In the genomic region with DNA sequence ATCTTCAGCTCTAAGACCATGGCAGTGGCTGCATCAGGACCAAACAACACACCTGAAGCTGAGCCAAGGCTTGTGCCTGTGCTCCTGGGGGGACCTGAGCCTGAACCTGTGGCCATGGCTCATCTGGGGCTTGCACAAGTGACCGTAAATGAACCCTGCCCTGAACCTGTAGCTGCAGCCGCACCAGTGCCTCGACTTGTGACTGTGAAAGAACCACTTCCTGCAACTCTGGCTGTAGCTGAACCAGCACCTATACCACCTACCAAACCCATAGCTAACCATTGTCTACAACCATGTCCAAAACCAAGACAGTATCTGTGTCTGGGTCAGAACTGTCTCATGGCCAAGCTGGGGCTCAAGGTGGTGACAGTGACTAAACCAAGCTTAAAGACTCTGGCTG, we compare ENCODE assay signal across 21 cellular contexts. TPM values are rescaled to one million over a fixed set of nuclear protein-coding genes. Genes with fewer than 3 reads are reported as not detected.
DNase-seq lines count a peak whose midpoint lies in the region; ATAC-seq, FAIRE-seq and TF ChIP-seq lines count a peak whose summit lies in the region.
"Had no signal": no experiment of that assay in that cellular context is flagged by ENCODE, and none has a peak within 500 bp of the region (broad histone marks: within the 10 kb centered on the region; RNA-seq: fewer than 3 reads in every experiment).

No MANE protein-coding gene starts in this region.

- no peaks in the 10 kb centered on the region for H3K4me1 ChIP-seq in A549
- H3K4me1 ChIP-seq in CD8-positive, alpha-beta memory T cell (ENCODE audit: insufficient read depth, low read length), result no peaks in the 10 kb centered on the region
- H3K4me1 ChIP-seq: Caco-2 had no signal

- peaks cover 4% of the 10 kb centered on the region for H3K36me3 Mint-ChIP-seq in effector memory CD8-positive, alpha-beta T cell (ENCODE audit: insufficient read depth)
- no peaks in the 10 kb centered on the region for H3K36me3 Mint-ChIP-seq in natural killer cell
- H3K36me3 Mint-ChIP-seq in CD8-positive, alpha-beta memory T cell, result no peaks in the 10 kb centered on the region
- H3K36me3 Mint-ChIP-seq: CD4-positive, alpha-beta memory T cell had no signal

- TF ChIP-seq RAD21 in A549 (conservative IDR thresholded peaks at IDR 0.05 in 1 of 2, IDR thresholded peaks at IDR 0.05 in 1 of 2), result no peak

- no peak overlapping the region for H3K27ac ChIP-seq in A549
- no peak overlapping the region for H3K27ac ChIP-seq in CD8-positive, alpha-beta memory T cell (ENCODE audit: low read depth, low read length)
- H3K27ac ChIP-seq: GM23248 had no signal

- CTCF ChIA-PET in A549 (lab: Yijun Ruan, JAX), result interaction anchor here (1.2 to 2.7 kb wide), 5 partner anchors 10 to 265 kb away, joined by 3 to 8 read pairs (median 6); no protein-coding TSS in a partner anchor
- CTCF ChIA-PET in CD8-positive, alpha-beta memory T cell (lab: Charles Lee), result interaction anchor here (0.8 to 3.9 kb wide), 4 partner anchors 8 to 161 kb away, joined by 3 to 11 read pairs (median 4); no protein-coding TSS in a partner anchor

- intact Hi-C loops in natural killer cell (cut with micrococcal nuclease), result no loop called here

- peak overlapping the region; percentile 38 to 60 for H3K4me3 Mint-ChIP-seq in effector memory CD8-positive, alpha-beta T cell
- peak overlapping the region; percentile 42 for H3K4me3 Mint-ChIP-seq in natural killer cell
- peak overlapping the region in 2 of 7 donors; percentile 57 to 74 for H3K4me3 Mint-ChIP-seq in CD8-positive, alpha-beta memory T cell
- H3K4me3 Mint-ChIP-seq: CD4-positive, alpha-beta memory T cell had no signal

- no peak for DNase-seq in A549 (ENCODE audit: low read depth in 1 of 2, low spot score in 1 of 2)
- DNase-seq in effector memory CD8-positive, alpha-beta T cell, result peak in 1 of 3 experiments; percentile 18
- DNase-seq in natural killer cell, result no peak
- DNase-seq in DMS114 treated with DMSO at 0.1 percent for 48 hours (lab: John Stamatoyannopoulos, UW; ENCODE audit: unreplicated experiment), result no peak
- DNase-seq in CD8-positive, alpha-beta memory T cell, result no peak
- DNase-seq: 8988T; C1 segment of cervical spinal cord; Caco-2; CD4-positive, alpha-beta memory T cell; DMS79; EL; GDM1; GM23248; H7 had no signal

- H3K27me3 ChIP-seq in CD8-positive, alpha-beta memory T cell (ENCODE audit: insufficient read depth, low read length, poor library complexity, severe bottlenecking), result no peaks in the 10 kb centered on the region

- TF ChIP-seq POLR2A in A549 (IDR thresholded peaks at IDR 0.05; ENCODE audit: low read length), result no peak

- 31% methylated on average over 3 of the region's 3 CpGs for WGBS in A549 (ENCODE audit: missing lambda C conversion rate)

- ATAC-seq in A549, result no peak
- ATAC-seq in effector memory CD8-positive, alpha-beta T cell (replicated peaks), result peak; percentile 91
- ATAC-seq in natural killer cell, result peak; percentile 63 to 90 (median 81)
- no peak for ATAC-seq in HG03139 (IDR thresholded peaks at IDR 0.05; ENCODE audit: unreplicated experiment)
- ATAC-seq: GM12878, HCT116 had no signal

- H3K36me3 ChIP-seq in CD8-positive, alpha-beta memory T cell (ENCODE audit: insufficient read depth, low read length), result no peaks in the 10 kb centered on the region

- no peaks in the 10 kb centered on the region for H3K9me3 Mint-ChIP-seq in effector memory CD8-positive, alpha-beta T cell
- H3K9me3 Mint-ChIP-seq in natural killer cell, result no peaks in the 10 kb centered on the region
- H3K9me3 Mint-ChIP-seq in CD8-positive, alpha-beta memory T cell, result no peaks in the 10 kb centered on the region
- H3K9me3 Mint-ChIP-seq: CD4-positive, alpha-beta memory T cell had no signal

- H3K4me3 ChIP-seq in A549, result no peak overlapping the region
- no peak overlapping the region for H3K4me3 ChIP-seq in CD8-positive, alpha-beta memory T cell (ENCODE audit: low read length)
- H3K4me3 ChIP-seq: GM12878, GM23248 had no signal

- no peak for TF ChIP-seq EP300 in A549 (IDR thresholded peaks at IDR 0.05)

- peak; percentile 32 for FAIRE-seq in A549 (lab: Jason Lieb, UNC)
- FAIRE-seq: GM12878, GM19239, H1 had no signal

- no peak for TF ChIP-seq CTCF in A549 (IDR thresholded peaks at IDR 0.05)
- TF ChIP-seq CTCF in natural killer cell (IDR thresholded peaks at IDR 0.05), result no peak

- peaks cover 17 to 19% of the 10 kb centered on the region in 2 donors for H3K4me1 Mint-ChIP-seq in effector memory CD8-positive, alpha-beta T cell (ENCODE audit: low read depth in 2 of 2)
- H3K4me1 Mint-ChIP-seq in natural killer cell, result peaks cover 19 to 28% of the 10 kb centered on the region in 2 donors
- peaks cover 18 to 21% (median 18%) of the 10 kb centered on the region in 3 donors for H3K4me1 Mint-ChIP-seq in CD8-positive, alpha-beta memory T cell

- no peaks in the 10 kb centered on the region for H3K27me3 Mint-ChIP-seq in effector memory CD8-positive, alpha-beta T cell
- H3K27me3 Mint-ChIP-seq in natural killer cell (ENCODE audit: low read depth in 2 of 2), result peaks cover 0 to 3% of the 10 kb centered on the region in 2 donors
- peaks cover 4% of the 10 kb centered on the region in 2 donors for H3K27me3 Mint-ChIP-seq in CD8-positive, alpha-beta memory T cell

- H3K9me3 ChIP-seq in A549, result no peaks in the 10 kb centered on the region
- no peaks in the 10 kb centered on the region for H3K9me3 ChIP-seq in CD8-positive, alpha-beta memory T cell (ENCODE audit: low read length)
- H3K9me3 ChIP-seq: Caco-2 had no signal

- POLR2A ChIA-PET in A549 (lab: Yijun Ruan, JAX), result no interaction called here
- POLR2A ChIA-PET in CD8-positive, alpha-beta memory T cell (lab: Charles Lee), result no interaction called here

- no peak overlapping the region for H3K4me2 ChIP-seq in A549

- no peak overlapping the region for H3K27ac Mint-ChIP-seq in effector memory CD8-positive, alpha-beta T cell
- H3K27ac Mint-ChIP-seq in natural killer cell, result no peak overlapping the region
- H3K27ac Mint-ChIP-seq in CD8-positive, alpha-beta memory T cell, result peak overlapping the region in 4 of 8 donors; percentile 29 to 75 (median 34)

TF ChIP-seq in A549, 52 proteins besides CTCF, POLR2A, EP300 and RAD21 (continues in another document):
- no peak for TF ChIP-seq RCOR1 (IDR thresholded peaks at IDR 0.05; ENCODE audit: low read depth, low read length)
- TF ChIP-seq MAZ (IDR thresholded peaks at IDR 0.05; ENCODE audit: borderline replicate concordance, low read depth, low read length), result no peak
- TF ChIP-seq HDAC2 (IDR thresholded peaks at IDR 0.05), result no peak
- no peak for TF ChIP-seq POLR2AphosphoS2 (conservative IDR thresholded peaks at IDR 0.05; ENCODE audit: low read length)
- no peak for TF ChIP-seq ZNF302 (CRISPR knock-in tag; IDR thresholded peaks at IDR 0.05)

RNA-seq across cellular contexts. Expression of a gene that starts 28.2 kb away (rescaled TPM):
- polyA plus RNA-seq in A549 (2011; rRNA removed) (22.8 and 25.3 TPM in 2 replicates), A549 (2017; fragmentation: RNase III; extraction: RNeasy Plus Mini Kit Qiagen cat#74134 plus additional on column Dnase treatment) (22.6 to 27.1 TPM (median 23.2 TPM) in 3 replicates)
- polyA plus RNA-seq in A549 (2012; cell fraction: cytosol; rRNA removed), result 55.6 and 62.5 TPM in 2 replicates
- 41.6 and 44.6 TPM in 2 replicates for polyA plus RNA-seq in A549 (2012; cell fraction: nucleus; rRNA removed)
- 5.9 and 8.5 TPM in 2 replicates for polyA minus RNA-seq in A549 (2011; rRNA and poly(A)+ RNA removed)
- total RNA-seq in natural killer cell, result 10 to 100 TPM in 2 of 3 donors, 1 to 10 TPM in 1; 9.2 to 12.1 (median 10.5) TPM
- 10 to 100 TPM; 21.0 to 21.9 TPM for total RNA-seq in CD8-positive, alpha-beta memory T cell
- polyA plus RNA-seq in CD8-positive, alpha-beta memory T cell, result 54.2 TPM

RNA-seq across cellular contexts. Expression of a gene that starts 30.6 kb away (rescaled TPM):
- polyA plus RNA-seq in A549 (2011; rRNA removed), result 2.4 and 3.1 TPM in 2 replicates
- polyA plus RNA-seq in A549 (2012; cell fraction: cytosol; rRNA removed), result 9.8 and 16.4 TPM in 2 replicates
- 13.2 and 22.2 TPM in 2 replicates for polyA plus RNA-seq in A549 (2012; cell fraction: nucleus; rRNA removed)
- 12.8 to 17.1 TPM (median 16.6 TPM) in 3 replicates for polyA plus RNA-seq in A549 (2017; fragmentation: RNase III; extraction: RNeasy Plus Mini Kit Qiagen cat#74134 plus additional on column Dnase treatment)
- 2.1 and 2.9 TPM in 2 replicates for polyA minus RNA-seq in A549 (2011; rRNA and poly(A)+ RNA removed)
- 1 to 10 TPM; 2.6 to 9.3 (median 3.2) TPM for total RNA-seq in natural killer cell
- 10 to 100 TPM; 12.4 to 12.5 TPM for total RNA-seq in CD8-positive, alpha-beta memory T cell
- 3.0 TPM for polyA plus RNA-seq in CD8-positive, alpha-beta memory T cell

RNA-seq across cellular contexts. Expression of a gene that starts 41.8 kb away (rescaled TPM):
- polyA plus RNA-seq in A549 (2011; rRNA removed) (0.56 and 0.60 TPM in 2 replicates), A549 (2017; fragmentation: RNase III; extraction: RNeasy Plus Mini Kit Qiagen cat#74134 plus additional on column Dnase treatment) (0.37 to 0.49 TPM (median 0.44 TPM) in 3 replicates)
- polyA plus RNA-seq in A549 (2012; cell fraction: cytosol; rRNA removed), result 0.47 and 0.52 TPM in 2 replicates
- polyA plus RNA-seq in A549 (2012; cell fraction: nucleus; rRNA removed), result 4.8 and 5.1 TPM in 2 replicates
- 0.15 and 0.37 TPM in 2 replicates for polyA minus RNA-seq in A549 (2011; rRNA and poly(A)+ RNA removed)
- total RNA-seq in natural killer cell, result 1 to 10 TPM in 2 of 3 donors, under 1 TPM in 1; 0.41 to 2.6 (median 1.5) TPM
- 1 to 10 TPM; 1.2 to 1.9 TPM for total RNA-seq in CD8-positive, alpha-beta memory T cell
- polyA plus RNA-seq in CD8-positive, alpha-beta memory T cell, result not detected
- total RNA-seq: A673, GM23248 had no signal

RNA-seq across cellular contexts. Expression of a gene that starts 47.2 kb away (rescaled TPM):
- polyA plus RNA-seq in A549 (2011; rRNA removed) (27.5 and 34.2 TPM in 2 replicates), A549 (2017; fragmentation: RNase III; extraction: RNeasy Plus Mini Kit Qiagen cat#74134 plus additional on column Dnase treatment) (40.4 to 47.1 TPM (median 46.4 TPM) in 3 replicates)
- polyA plus RNA-seq in A549 (2012; cell fraction: cytosol; rRNA removed), result 52.0 and 67.0 TPM in 2 replicates
- polyA plus RNA-seq in A549 (2012; cell fraction: nucleus; rRNA removed), result 104 and 143 TPM in 2 replicates
- 10.6 and 13.2 TPM in 2 replicates for polyA minus RNA-seq in A549 (2011; rRNA and poly(A)+ RNA removed)
- 10 to 100 TPM; 39.0 to 57.3 (median 48.1) TPM for total RNA-seq in natural killer cell
- 10 to 100 TPM; 37.2 to 41.3 TPM for total RNA-seq in CD8-positive, alpha-beta memory T cell
- polyA plus RNA-seq in CD8-positive, alpha-beta memory T cell, result 21.2 TPM

RNA-seq across cellular contexts. Expression of a gene that starts 58.7 kb away (rescaled TPM):
- not detected in 2 replicates for polyA plus RNA-seq in A549 (2011; rRNA removed)
- polyA plus RNA-seq in A549 (2012; cell fraction: cytosol; rRNA removed), result 0.14 and 0.34 TPM in 2 replicates
- 0.29 TPM in 1 of 2 replicates, not detected in the other for polyA plus RNA-seq in A549 (2012; cell fraction: nucleus; rRNA removed)
- 0.21 TPM in 1 of 3 replicates, not detected in the others for polyA plus RNA-seq in A549 (2017; fragmentation: RNase III; extraction: RNeasy Plus Mini Kit Qiagen cat#74134 plus additional on column Dnase treatment)
- polyA minus RNA-seq in A549 (2011; rRNA and poly(A)+ RNA removed), result 2.1 TPM in 1 of 2 replicates, not detected in the other
- 100 to 1,000 TPM; 439 to 494 (median 469) TPM for total RNA-seq in natural killer cell
- total RNA-seq in CD8-positive, alpha-beta memory T cell, result 1 to 10 TPM; 6.4 to 6.8 TPM
- polyA plus RNA-seq in CD8-positive, alpha-beta memory T cell, result 96.2 TPM
- total RNA-seq: A673, Caco-2, GM23248, H1, H7 had no signal
- polyA plus RNA-seq: BJ, GM23248 had no signal

Comparison
In these comparisons a context has a peak if more than half of its experiments do, and no peak if none do; other contexts are left out.
1. ATAC-seq: peak in effector memory CD8-positive, alpha-beta T cell (single experiment) and natural killer cell (3 of 3); none in A549 (0 of 2) and HG03139 (single experiment).